Comparison of ENCODE assay signal across 19 cellular contexts in genomic region chr1:9278114-9278513, GRCh38. TPM values are rescaled to one million over a fixed set of nuclear protein-coding genes. Genes with fewer than 3 reads are reported as not detected.
A peak's percentile ranks its signal among the peaks of the same experiment; 100 is the strongest.
DNase-seq lines count a peak whose midpoint lies in the region; ATAC-seq and TF ChIP-seq lines count a peak whose summit lies in the region.
"Had no signal": no experiment of that assay in that cellular context is flagged by ENCODE, and none has a peak within 500 bp of the region (broad histone marks: within the 10 kb centered on the region; RNA-seq: fewer than 3 reads in every experiment).

No MANE protein-coding gene starts in this region.

- no peaks in the 10 kb centered on the region for H4K20me1 ChIP-seq in Karpas-422 (ENCODE audit: insufficient read depth, low read depth, low read length)

- H3K36me3 ChIP-seq in ascending aorta, result no peaks in the 10 kb centered on the region
- no peaks in the 10 kb centered on the region for H3K36me3 ChIP-seq in tibial artery
- no peaks in the 10 kb centered on the region for H3K36me3 ChIP-seq in Karpas-422 (ENCODE audit: insufficient read depth, low read length)

- intact Hi-C loops in Right ventricle myocardium superior (cut with DNase I) (no loop called here), cardiac septum (cut with DNase I) (no loop called here), ascending aorta (cut with DNase I) (no loop called here), tibial artery (cut with DNase I; ENCODE audit: low total_unique reads) (no loop called here), dorsolateral prefrontal cortex (cut with DNase I) (no loop called here)

- H3K9me3 ChIP-seq in ascending aorta (no peaks in the 10 kb centered on the region), tibial artery (no peaks in the 10 kb centered on the region), Karpas-422 (ENCODE audit: low read length) (no peaks in the 10 kb centered on the region)
- H3K9me3 ChIP-seq: SK-N-SH had no signal

- H3K79me2 ChIP-seq in Karpas-422 (ENCODE audit: low read length), result no peaks in the 10 kb centered on the region

- TF ChIP-seq CTCF in ascending aorta (IDR thresholded peaks at IDR 0.05) (no peak), tibial artery (IDR thresholded peaks at IDR 0.05) (no peak), dorsolateral prefrontal cortex (IDR thresholded peaks at IDR 0.05 in 54 of 56, conservative IDR thresholded peaks at IDR 0.05 in 2 of 56; ENCODE audit: low read depth in 1 of 56, partially characterized antibody in 56 of 56) (no peak)

- no peak overlapping the region for H3K4me2 ChIP-seq in Karpas-422 (ENCODE audit: low read depth, low read length, poor library complexity, severe bottlenecking)
- H3K4me2 ChIP-seq: SK-N-SH had no signal

- no peak overlapping the region for H2AFZ ChIP-seq in Karpas-422 (ENCODE audit: low read length)

- ATAC-seq in Right ventricle myocardium superior (ENCODE audit: poor library complexity), result peak; percentile 52
- no peak for ATAC-seq in GM21825 (IDR thresholded peaks at IDR 0.05; ENCODE audit: unreplicated experiment)
- ATAC-seq: HCT116 had no signal

- no peak overlapping the region for H3K4me3 ChIP-seq in ascending aorta
- H3K4me3 ChIP-seq in tibial artery, result no peak overlapping the region
- no peak overlapping the region for H3K4me3 ChIP-seq in dorsolateral prefrontal cortex
- H3K4me3 ChIP-seq in Karpas-422 (ENCODE audit: low read length), result no peak overlapping the region

- H3K27ac ChIP-seq in ascending aorta (peak overlapping the region; percentile 58 to 72), tibial artery (peak overlapping the region; percentile 52 to 58), dorsolateral prefrontal cortex (no peak overlapping the region), Karpas-422 (ENCODE audit: low read length) (no peak overlapping the region)
- H3K27ac ChIP-seq: RWPE1 had no signal

- H3K9ac ChIP-seq in Karpas-422 (ENCODE audit: low read length), result no peak overlapping the region
- H3K9ac ChIP-seq: SK-N-SH had no signal

- DNase-seq in Right ventricle myocardium superior (no peak), cardiac septum (ENCODE audit: low spot score) (no peak), ascending aorta (ENCODE audit: low spot score in 2 of 2) (peak in 1 of 2 donors; percentile 80), iris pigment epithelial cell (ENCODE audit: low read depth) (peak; percentile 40), tibial artery (peak in 1 of 2 donors; percentile 70), dorsolateral prefrontal cortex (no peak), Karpas-422 (no peak)
- DNase-seq: 8988T; Calu3; CD4-positive, alpha-beta T cell; DMS79; NCI-H1436 treated with DMSO at 0.1 percent for 48 hours; NCI-H2081; NCI-H2227 treated with DMSO at 0.1 percent for 48 hours; NCI-H526; SK-N-SH had no signal

- no peaks in the 10 kb centered on the region for H3K9me2 ChIP-seq in Karpas-422 (replicated peaks; ENCODE audit: insufficient read depth, low read length)
- H3K9me2 ChIP-seq: SK-N-SH had no signal

- H3K4me1 ChIP-seq in ascending aorta (peaks cover 15 to 20% of the 10 kb centered on the region in 2 donors), tibial artery (peaks cover 0 to 51% (median 20%) of the 10 kb centered on the region in 4 donors), Karpas-422 (ENCODE audit: low read length) (no peaks in the 10 kb centered on the region)

- H3K27me3 ChIP-seq in ascending aorta (no peaks in the 10 kb centered on the region), tibial artery (peaks cover 0 to 8% of the 10 kb centered on the region in 2 donors), dorsolateral prefrontal cortex (no peaks in the 10 kb centered on the region), Karpas-422 (ENCODE audit: low read length) (no peaks in the 10 kb centered on the region)

RNA-seq across cellular contexts. Expression of gene SPSB1, which starts 14.6 kb away (rescaled TPM):
- total RNA-seq in Right ventricle myocardium superior (13.0 TPM), cardiac septum (12.9 TPM), ascending aorta (64.9 TPM), dorsolateral prefrontal cortex (10 to 100 TPM in 80 of 120 experiments, 1 to 10 TPM in 40; 4.7 to 43.4 (median 12.2) TPM)
- total RNA-seq in Karpas-422 (2014; rRNA removed; shearing (Covaris generic); ENCODE audit: low replicate concordance), result not detected in 2 replicates

RNA-seq across cellular contexts. Expression of gene H6PD, which starts 43.5 kb away (rescaled TPM):
- total RNA-seq in Right ventricle myocardium superior, result 20.9 TPM
- total RNA-seq in cardiac septum, result 28.9 TPM
- 56.8 TPM for total RNA-seq in ascending aorta
- total RNA-seq in dorsolateral prefrontal cortex, result 10 to 100 TPM in 118 of 120 experiments, 1 to 10 TPM in 2; 9.0 to 25.6 (median 15.7) TPM
- total RNA-seq in Karpas-422 (2014; rRNA removed; shearing (Covaris generic); ENCODE audit: low replicate concordance), result 21.3 and 21.6 TPM in 2 replicates

Comparison
In these comparisons a context has a peak if more than half of its experiments do, and no peak if none do; other contexts are left out.
1. H3K27ac ChIP-seq: peak in ascending aorta (2 of 2) and tibial artery (2 of 2); none in dorsolateral prefrontal cortex (0 of 59) and Karpas-422 (single experiment).